15 cellular contexts compared by ENCODE assay signal in the genomic region with DNA sequence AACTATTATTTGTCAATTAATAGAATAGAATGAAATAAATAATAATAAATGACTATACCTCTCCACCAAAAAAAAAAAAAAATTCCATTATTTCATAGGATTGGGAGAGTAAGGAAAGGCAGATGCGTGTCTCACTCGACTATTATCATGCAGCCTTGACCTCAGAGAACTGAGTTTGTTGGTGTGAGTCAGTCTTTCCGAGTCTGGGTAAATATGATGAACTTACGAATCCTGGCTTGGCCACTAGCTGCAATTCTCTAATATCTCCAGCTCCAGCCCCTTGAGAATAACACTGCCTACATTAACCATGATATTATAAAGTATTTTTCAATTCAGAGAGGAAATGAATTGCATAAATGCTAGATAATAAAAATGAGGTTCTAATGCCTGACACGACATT. TPM values are rescaled to one million over a fixed set of nuclear protein-coding genes. Genes with fewer than 3 reads are reported as not detected.
A peak's percentile ranks its signal among the peaks of the same experiment; 100 is the strongest.
DNase-seq lines count a peak whose midpoint lies in the region; ATAC-seq and TF ChIP-seq lines count a peak whose summit lies in the region.
"Had no signal": no experiment of that assay in that cellular context is flagged by ENCODE, and none has a peak within 500 bp of the region (broad histone marks: within the 10 kb centered on the region; RNA-seq: fewer than 3 reads in every experiment).

No MANE protein-coding gene starts in this region.

- DNase-seq in M059J (ENCODE audit: low read depth) (peak; percentile 20), adrenal gland (peak in 5 of 7 donors; percentile 21 to 53 (median 47)), glomerular endothelial cell (ENCODE audit: extremely low read depth, low read depth, low spot score) (peak; percentile 22), pulmonary artery endothelial cell (ENCODE audit: low read depth, low spot score) (peak; percentile 10), middle frontal gyrus (ENCODE audit: extremely low spot score, low spot score) (no peak)
- no peak for DNase-seq in NK-92 treated with Interleukin-12 subunit alpha and Interleukin-12 subunit beta, amount 100 ng/mL, for 24 hours (lab: John Stamatoyannopoulos, UW)
- DNase-seq: CD8-positive, alpha-beta memory T cell; H9; NCI-H1436 treated with DMSO at 0.1 percent for 48 hours; NCI-H2081; NCI-H510A treated with DMSO at 0.1 percent for 48 hours; SK-N-SH had no signal

- intact Hi-C loops in adrenal gland (cut with DNase I): no loop called here

- H3K27me3 ChIP-seq in adrenal gland: no peaks in the 10 kb centered on the region
- H3K27me3 ChIP-seq: BLaER1 had no signal

- H3K4me3 ChIP-seq in adrenal gland: no peak overlapping the region
- H3K4me3 ChIP-seq: BLaER1 had no signal

- TF ChIP-seq POLR2A in adrenal gland (IDR thresholded peaks at IDR 0.05): no peak

- ATAC-seq in GM18519 (IDR thresholded peaks at IDR 0.05; ENCODE audit: low FRiP score, unreplicated experiment): no peak
- no peak for ATAC-seq in GM21737 (IDR thresholded peaks at IDR 0.05; ENCODE audit: unreplicated experiment)

- no peaks in the 10 kb centered on the region for H3K9me3 ChIP-seq in adrenal gland (replicated peaks in 1 of 3)
- H3K9me3 ChIP-seq: BLaER1, SK-N-SH had no signal

- H3K36me3 ChIP-seq in adrenal gland (replicated peaks in 1 of 2): no peaks in the 10 kb centered on the region
- H3K36me3 ChIP-seq: BLaER1 had no signal

- WGBS in adrenal gland, 4 donors: 36 to 46% (median 40%) methylated on average over 5 of the region's 5 CpGs

- no peak for TF ChIP-seq CTCF in adrenal gland (IDR thresholded peaks at IDR 0.05)

- no peaks in the 10 kb centered on the region for H3K4me1 ChIP-seq in adrenal gland (replicated peaks in 1 of 2)
- H3K4me1 ChIP-seq: BLaER1 had no signal

- no peak overlapping the region for H3K27ac ChIP-seq in adrenal gland
- H3K27ac ChIP-seq: BLaER1 had no signal

RNA-seq across cellular contexts. Expression of gene DHX15, which starts 46.6 kb away (rescaled TPM):
- 120 and 198 TPM in 2 replicates for total RNA-seq in M059J (2014; rRNA removed; shearing (Covaris generic))
- total RNA-seq in adrenal gland (100 to 1,000 TPM in 1 of 8 donors, 10 to 100 TPM in 7; 49.1 to 101 (median 79.0) TPM), glomerular endothelial cell (95.4 and 102 TPM in 2 replicates), pulmonary artery endothelial cell (147 and 201 TPM in 2 replicates)
- 100 to 1,000 TPM in 1 of 3 donors, 10 to 100 TPM in 2; 42.4 to 129 (median 52.4) TPM for polyA plus RNA-seq in adrenal gland

Comparison
In these comparisons a context has a peak if more than half of its experiments do, and no peak if none do; other contexts are left out.
1. DNase-seq: peak in M059J (single experiment), adrenal gland (5 of 7), glomerular endothelial cell (single experiment) and pulmonary artery endothelial cell (single experiment); none in NK-92 treated with Interleukin-12 subunit alpha and Interleukin-12 subunit beta, amount 100 ng/mL, for 24 hours (single experiment) and middle frontal gyrus (single experiment).